In genomic region chr6:149884617-149885016, GRCh38 we compare ENCODE assay signal across 2 cellular contexts.
TF ChIP-seq lines count a peak whose summit lies in the region.

No MANE protein-coding gene starts in this region.

TF ChIP-seq in IMR-90, 13 proteins besides CTCF, POLR2A, EP300 and RAD21:
- TF ChIP-seq, protein P1, sequence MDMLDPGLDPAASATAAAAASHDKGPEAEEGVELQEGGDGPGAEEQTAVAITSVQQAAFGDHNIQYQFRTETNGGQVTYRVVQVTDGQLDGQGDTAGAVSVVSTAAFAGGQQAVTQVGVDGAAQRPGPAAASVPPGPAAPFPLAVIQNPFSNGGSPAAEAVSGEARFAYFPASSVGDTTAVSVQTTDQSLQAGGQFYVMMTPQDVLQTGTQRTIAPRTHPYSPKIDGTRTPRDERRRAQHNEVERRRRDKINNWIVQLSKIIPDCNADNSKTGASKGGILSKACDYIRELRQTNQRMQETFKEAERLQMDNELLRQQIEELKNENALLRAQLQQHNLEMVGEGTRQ (IDR thresholded peaks at IDR 0.05; ENCODE audit: low read depth, low read length), result no peak
- TF ChIP-seq ELK1 (IDR thresholded peaks at IDR 0.05; ENCODE audit: borderline replicate concordance, low read depth, low read length), result no peak
- no peak for TF ChIP-seq NFE2L2 (IDR thresholded peaks at IDR 0.05; ENCODE audit: low read depth, low read length)
- TF ChIP-seq RCOR1 (IDR thresholded peaks at IDR 0.05; ENCODE audit: insufficient replicate concordance, low read length), result no peak
- no peak for TF ChIP-seq FOS (IDR thresholded peaks at IDR 0.05; ENCODE audit: low read depth, low read length)
- TF ChIP-seq BHLHE40 (IDR thresholded peaks at IDR 0.05; ENCODE audit: low read depth, low read length), result no peak
- TF ChIP-seq SMC3 (IDR thresholded peaks at IDR 0.05; ENCODE audit: low read depth, low read length), result no peak
- no peak for TF ChIP-seq CEBPB (IDR thresholded peaks at IDR 0.05; ENCODE audit: low read depth, low read length)
TF ChIP-seq in IMR-90: peak in this region for 0.

TF ChIP-seq in K562, 482 proteins besides CTCF, POLR2A, EP300 and RAD21:
- TF ChIP-seq ZNF354B (CRISPR knock-in tag; IDR thresholded peaks at IDR 0.05) (no peak), SETDB1 (IDR thresholded peaks at IDR 0.05; ENCODE audit: low read length) (no peak), HNRNPH1 (optimal IDR thresholded peaks at IDR 0.05; ENCODE audit: low read depth, low read length) (no peak), ZBTB7A (IDR thresholded peaks at IDR 0.05; ENCODE audit: borderline replicate concordance, control insufficient read depth, low read depth, low read length) (no peak), NFIC (IDR thresholded peaks at IDR 0.05) (peak; percentile 65), MGA (IDR thresholded peaks at IDR 0.05) (no peak)
